18 cellular contexts compared by ENCODE assay signal in genomic region chr1:40753142-40753882, GRCh38. TPM values are rescaled to one million over a fixed set of nuclear protein-coding genes. Genes with fewer than 3 reads are reported as not detected.
DNase-seq lines count a peak whose midpoint lies in the region; ATAC-seq lines count a peak whose summit lies in the region.
"Had no signal": no experiment of that assay in that cellular context is flagged by ENCODE, and none has a peak within 500 bp of the region (broad histone marks: within the 10 kb centered on the region; RNA-seq: fewer than 3 reads in every experiment).

No MANE protein-coding gene starts in this region.

- peak overlapping the region in 2 of 4 donors; percentile 28 for H3K4me3 Mint-ChIP-seq in IgD-negative memory B cell
- no peak overlapping the region for H3K4me3 Mint-ChIP-seq in naive B cell
- no peak overlapping the region for H3K4me3 Mint-ChIP-seq in CD8-positive, alpha-beta memory T cell
- H3K4me3 Mint-ChIP-seq: CD4-positive, alpha-beta T cell; HFFc6 had no signal

- H3K4me1 Mint-ChIP-seq in IgD-negative memory B cell (peaks cover 12 to 21% (median 17%) of the 10 kb centered on the region in 3 donors), naive B cell (peaks cover 0 to 3% (median 0%) of the 10 kb centered on the region in 3 donors)
- H3K4me1 Mint-ChIP-seq in CD8-positive, alpha-beta memory T cell, result peaks cover 0 to 15% (median 6%) of the 10 kb centered on the region in 3 donors

- H3K9me3 Mint-ChIP-seq in IgD-negative memory B cell (no peaks in the 10 kb centered on the region), naive B cell (no peaks in the 10 kb centered on the region)
- no peaks in the 10 kb centered on the region for H3K9me3 Mint-ChIP-seq in CD8-positive, alpha-beta memory T cell
- H3K9me3 Mint-ChIP-seq: CD4-positive, alpha-beta T cell; HFFc6 had no signal

- no peak for DNase-seq in activated CD4-positive, CD25-positive, alpha-beta regulatory T cell treated with anti-CD3 and anti-CD28 coated beads, Interleukin-2, amount 50 U/mL, for 72 hours
- peak; percentile 33 for DNase-seq in GM19240 (ENCODE audit: insufficient read length, low spot score)
- no peak for DNase-seq in naive B cell
- DNase-seq in CD8-positive, alpha-beta memory T cell, result no peak
- DNase-seq in CD1c-positive myeloid dendritic cell (ENCODE audit: extremely low spot score), result no peak
- DNase-seq in NCI-H2227 treated with DMSO at 0.1 percent for 48 hours (lab: John Stamatoyannopoulos, UW), result no peak
- DNase-seq: activated CD8-positive, alpha-beta memory T cell treated with anti-CD3 and anti-CD28 coated beads, Interleukin-2, amount 50 U/mL, for 4 hours; CD4-positive, alpha-beta T cell; HFFc6; stimulated activated CD4-positive, alpha-beta T cell treated with anti-CD3 and anti-CD28 coated beads, Interleukin-4, amount 100 ng/mL, for 4 hours; stimulated activated naive CD4-positive, alpha-beta T cell had no signal

- H3K27ac Mint-ChIP-seq in IgD-negative memory B cell (peak overlapping the region in 2 of 3 donors; percentile 64 to 93), naive B cell (peak overlapping the region in 4 of 6 donors; percentile 12 to 59 (median 48))
- peak overlapping the region in 4 of 8 donors; percentile 4 to 69 (median 42) for H3K27ac Mint-ChIP-seq in CD8-positive, alpha-beta memory T cell
- H3K27ac Mint-ChIP-seq: CD4-positive, alpha-beta T cell; HFFc6 had no signal

- POLR2A ChIA-PET in CD8-positive, alpha-beta memory T cell (lab: Charles Lee), result no interaction called here

- no peak overlapping the region for H3K27ac ChIP-seq in CD8-positive, alpha-beta memory T cell (ENCODE audit: low read depth, low read length)
- H3K27ac ChIP-seq: 22Rv1, right atrium auricular region, SJSA1 had no signal

- peaks cover 6% of the 10 kb centered on the region for H3K36me3 Mint-ChIP-seq in IgD-negative memory B cell
- peaks cover 16 to 28% of the 10 kb centered on the region in 2 donors for H3K36me3 Mint-ChIP-seq in naive B cell
- H3K36me3 Mint-ChIP-seq in CD8-positive, alpha-beta memory T cell, result peaks cover 0 to 90% (median 28%) of the 10 kb centered on the region in 3 donors

- H3K27me3 Mint-ChIP-seq in IgD-negative memory B cell (no peaks in the 10 kb centered on the region), naive B cell (no peaks in the 10 kb centered on the region)
- no peaks in the 10 kb centered on the region for H3K27me3 Mint-ChIP-seq in CD8-positive, alpha-beta memory T cell
- H3K27me3 Mint-ChIP-seq: CD4-positive, alpha-beta T cell had no signal

- CTCF ChIA-PET in CD8-positive, alpha-beta memory T cell (lab: Charles Lee), result interaction anchor here (0.7 to 1.4 kb wide), 3 partner anchors 9 to 21 kb away, joined by 3 to 6 read pairs (median 3); no protein-coding TSS in a partner anchor

- no peak overlapping the region for H3K4me3 ChIP-seq in CD8-positive, alpha-beta memory T cell (ENCODE audit: low read length)
- H3K4me3 ChIP-seq: right atrium auricular region, SJSA1 had no signal

- no peaks in the 10 kb centered on the region for H3K4me1 ChIP-seq in CD8-positive, alpha-beta memory T cell (ENCODE audit: insufficient read depth, low read length)

- H3K36me3 ChIP-seq in CD8-positive, alpha-beta memory T cell (ENCODE audit: insufficient read depth, low read length), result peaks cover 70% of the 10 kb centered on the region

- ATAC-seq in activated CD4-positive, CD25-positive, alpha-beta regulatory T cell treated with anti-CD3 and anti-CD28 coated beads, Interleukin-2, amount 50 U/mL, for 24 hours, result peak; percentile 80 to 90
- ATAC-seq in naive B cell (ENCODE audit: low read depth in 2 of 2), result no peak

- H3K9me3 ChIP-seq in CD8-positive, alpha-beta memory T cell (ENCODE audit: low read length), result no peaks in the 10 kb centered on the region
- H3K9me3 ChIP-seq: right atrium auricular region, SJSA1 had no signal

- H3K27me3 ChIP-seq in CD8-positive, alpha-beta memory T cell (ENCODE audit: insufficient read depth, low read length, poor library complexity, severe bottlenecking), result no peaks in the 10 kb centered on the region
- H3K27me3 ChIP-seq: right atrium auricular region, SJSA1 had no signal

RNA-seq across cellular contexts. Expression of gene KCNQ4, which starts 30.3 kb away (rescaled TPM):
- polyA plus RNA-seq in IgD-negative memory B cell (not detected), naive B cell (ENCODE audit: low read depth in 6 of 6) (under 1 TPM in 1 of 6 donors, not detected in 5; 0.11 TPM)
- total RNA-seq in CD8-positive, alpha-beta memory T cell, result under 1 TPM; 0.09 to 0.16 TPM
- not detected for polyA plus RNA-seq in CD8-positive, alpha-beta memory T cell
- total RNA-seq: dermis microvascular lymphatic vessel endothelial cell had no signal
- polyA plus RNA-seq: neural cell had no signal

Comparison
In these comparisons a context has a peak if more than half of its experiments do, and no peak if none do; other contexts are left out.
1. ATAC-seq: peak in activated CD4-positive, CD25-positive, alpha-beta regulatory T cell treated with anti-CD3 and anti-CD28 coated beads, Interleukin-2, amount 50 U/mL, for 24 hours (2 of 2); none in naive B cell (0 of 2).